In the genomic region with DNA sequence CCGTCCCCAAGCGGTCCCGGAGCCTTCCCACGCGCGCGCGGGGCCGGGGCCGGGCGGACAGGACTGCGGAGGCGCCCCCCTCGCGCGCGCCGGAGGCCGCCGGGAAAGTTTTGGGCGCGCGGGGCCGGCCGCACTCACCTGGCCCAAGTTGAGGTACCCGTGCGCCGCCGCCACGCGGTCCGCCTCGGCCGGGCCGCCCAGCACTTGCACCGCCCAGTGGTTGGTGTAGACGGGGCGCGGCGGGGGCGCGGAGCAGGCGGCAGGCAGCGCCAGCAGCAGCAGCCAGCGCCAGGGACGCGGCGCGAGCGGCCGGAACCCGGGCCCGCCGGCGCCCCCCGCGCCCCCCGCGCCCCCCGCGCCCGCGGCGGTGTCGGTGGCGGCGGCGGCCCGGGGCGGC, we compare ENCODE assay signal across 1 cellular context.
TF ChIP-seq lines count a peak whose summit lies in the region.

No MANE protein-coding gene starts in this region.

TF ChIP-seq in GM23338, 12 proteins besides CTCF, POLR2A, EP300 and RAD21 (continued from another document):
- TF ChIP-seq, protein P1, sequence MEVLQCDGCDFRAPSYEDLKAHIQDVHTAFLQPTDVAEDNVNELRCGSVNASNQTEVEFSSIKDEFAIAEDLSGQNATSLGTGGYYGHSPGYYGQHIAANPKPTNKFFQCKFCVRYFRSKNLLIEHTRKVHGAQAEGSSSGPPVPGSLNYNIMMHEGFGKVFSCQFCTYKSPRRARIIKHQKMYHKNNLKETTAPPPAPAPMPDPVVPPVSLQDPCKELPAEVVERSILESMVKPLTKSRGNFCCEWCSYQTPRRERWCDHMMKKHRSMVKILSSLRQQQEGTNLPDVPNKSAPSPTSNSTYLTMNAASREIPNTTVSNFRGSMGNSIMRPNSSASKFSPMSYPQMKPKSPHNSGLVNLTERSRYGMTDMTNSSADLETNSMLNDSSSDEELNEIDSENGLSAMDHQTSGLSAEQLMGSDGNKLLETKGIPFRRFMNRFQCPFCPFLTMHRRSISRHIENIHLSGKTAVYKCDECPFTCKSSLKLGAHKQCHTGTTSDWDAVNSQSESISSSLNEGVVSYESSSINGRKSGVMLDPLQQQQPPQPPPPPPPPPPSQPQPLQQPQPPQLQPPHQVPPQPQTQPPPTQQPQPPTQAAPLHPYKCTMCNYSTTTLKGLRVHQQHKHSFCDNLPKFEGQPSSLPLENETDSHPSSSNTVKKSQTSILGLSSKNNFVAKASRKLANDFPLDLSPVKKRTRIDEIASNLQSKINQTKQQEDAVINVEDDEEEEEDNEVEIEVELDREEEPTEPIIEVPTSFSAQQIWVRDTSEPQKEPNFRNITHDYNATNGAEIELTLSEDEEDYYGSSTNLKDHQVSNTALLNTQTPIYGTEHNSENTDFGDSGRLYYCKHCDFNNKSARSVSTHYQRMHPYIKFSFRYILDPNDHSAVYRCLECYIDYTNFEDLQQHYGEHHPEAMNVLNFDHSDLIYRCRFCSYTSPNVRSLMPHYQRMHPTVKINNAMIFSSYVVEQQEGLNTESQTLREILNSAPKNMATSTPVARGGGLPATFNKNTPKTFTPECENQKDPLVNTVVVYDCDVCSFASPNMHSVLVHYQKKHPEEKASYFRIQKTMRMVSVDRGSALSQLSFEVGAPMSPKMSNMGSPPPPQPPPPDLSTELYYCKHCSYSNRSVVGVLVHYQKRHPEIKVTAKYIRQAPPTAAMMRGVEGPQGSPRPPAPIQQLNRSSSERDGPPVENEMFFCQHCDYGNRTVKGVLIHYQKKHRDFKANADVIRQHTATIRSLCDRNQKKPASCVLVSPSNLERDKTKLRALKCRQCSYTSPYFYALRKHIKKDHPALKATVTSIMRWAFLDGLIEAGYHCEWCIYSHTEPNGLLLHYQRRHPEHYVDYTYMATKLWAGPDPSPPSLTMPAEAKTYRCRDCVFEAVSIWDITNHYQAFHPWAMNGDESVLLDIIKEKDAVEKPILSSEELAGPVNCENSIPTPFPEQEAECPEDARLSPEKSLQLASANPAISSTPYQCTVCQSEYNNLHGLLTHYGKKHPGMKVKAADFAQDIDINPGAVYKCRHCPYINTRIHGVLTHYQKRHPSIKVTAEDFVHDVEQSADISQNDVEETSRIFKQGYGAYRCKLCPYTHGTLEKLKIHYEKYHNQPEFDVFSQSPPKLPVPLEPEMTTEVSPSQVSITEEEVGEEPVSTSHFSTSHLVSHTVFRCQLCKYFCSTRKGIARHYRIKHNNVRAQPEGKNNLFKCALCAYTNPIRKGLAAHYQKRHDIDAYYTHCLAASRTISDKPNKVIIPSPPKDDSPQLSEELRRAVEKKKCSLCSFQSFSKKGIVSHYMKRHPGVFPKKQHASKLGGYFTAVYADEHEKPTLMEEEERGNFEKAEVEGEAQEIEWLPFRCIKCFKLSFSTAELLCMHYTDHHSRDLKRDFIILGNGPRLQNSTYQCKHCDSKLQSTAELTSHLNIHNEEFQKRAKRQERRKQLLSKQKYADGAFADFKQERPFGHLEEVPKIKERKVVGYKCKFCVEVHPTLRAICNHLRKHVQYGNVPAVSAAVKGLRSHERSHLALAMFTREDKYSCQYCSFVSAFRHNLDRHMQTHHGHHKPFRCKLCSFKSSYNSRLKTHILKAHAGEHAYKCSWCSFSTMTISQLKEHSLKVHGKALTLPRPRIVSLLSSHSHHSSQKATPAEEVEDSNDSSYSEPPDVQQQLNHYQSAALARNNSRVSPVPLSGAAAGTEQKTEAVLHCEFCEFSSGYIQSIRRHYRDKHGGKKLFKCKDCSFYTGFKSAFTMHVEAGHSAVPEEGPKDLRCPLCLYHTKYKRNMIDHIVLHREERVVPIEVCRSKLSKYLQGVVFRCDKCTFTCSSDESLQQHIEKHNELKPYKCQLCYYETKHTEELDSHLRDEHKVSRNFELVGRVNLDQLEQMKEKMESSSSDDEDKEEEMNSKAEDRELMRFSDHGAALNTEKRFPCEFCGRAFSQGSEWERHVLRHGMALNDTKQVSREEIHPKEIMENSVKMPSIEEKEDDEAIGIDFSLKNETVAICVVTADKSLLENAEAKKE (CRISPR knock-in tag; IDR thresholded peaks at IDR 0.05) = no peak
- TF ChIP-seq CREB1 (CRISPR knock-in tag; IDR thresholded peaks at IDR 0.05; ENCODE audit: low read depth) (no peak), NANOG (IDR thresholded peaks at IDR 0.05; ENCODE audit: borderline replicate concordance) (no peak)
- TF ChIP-seq, protein P2, sequence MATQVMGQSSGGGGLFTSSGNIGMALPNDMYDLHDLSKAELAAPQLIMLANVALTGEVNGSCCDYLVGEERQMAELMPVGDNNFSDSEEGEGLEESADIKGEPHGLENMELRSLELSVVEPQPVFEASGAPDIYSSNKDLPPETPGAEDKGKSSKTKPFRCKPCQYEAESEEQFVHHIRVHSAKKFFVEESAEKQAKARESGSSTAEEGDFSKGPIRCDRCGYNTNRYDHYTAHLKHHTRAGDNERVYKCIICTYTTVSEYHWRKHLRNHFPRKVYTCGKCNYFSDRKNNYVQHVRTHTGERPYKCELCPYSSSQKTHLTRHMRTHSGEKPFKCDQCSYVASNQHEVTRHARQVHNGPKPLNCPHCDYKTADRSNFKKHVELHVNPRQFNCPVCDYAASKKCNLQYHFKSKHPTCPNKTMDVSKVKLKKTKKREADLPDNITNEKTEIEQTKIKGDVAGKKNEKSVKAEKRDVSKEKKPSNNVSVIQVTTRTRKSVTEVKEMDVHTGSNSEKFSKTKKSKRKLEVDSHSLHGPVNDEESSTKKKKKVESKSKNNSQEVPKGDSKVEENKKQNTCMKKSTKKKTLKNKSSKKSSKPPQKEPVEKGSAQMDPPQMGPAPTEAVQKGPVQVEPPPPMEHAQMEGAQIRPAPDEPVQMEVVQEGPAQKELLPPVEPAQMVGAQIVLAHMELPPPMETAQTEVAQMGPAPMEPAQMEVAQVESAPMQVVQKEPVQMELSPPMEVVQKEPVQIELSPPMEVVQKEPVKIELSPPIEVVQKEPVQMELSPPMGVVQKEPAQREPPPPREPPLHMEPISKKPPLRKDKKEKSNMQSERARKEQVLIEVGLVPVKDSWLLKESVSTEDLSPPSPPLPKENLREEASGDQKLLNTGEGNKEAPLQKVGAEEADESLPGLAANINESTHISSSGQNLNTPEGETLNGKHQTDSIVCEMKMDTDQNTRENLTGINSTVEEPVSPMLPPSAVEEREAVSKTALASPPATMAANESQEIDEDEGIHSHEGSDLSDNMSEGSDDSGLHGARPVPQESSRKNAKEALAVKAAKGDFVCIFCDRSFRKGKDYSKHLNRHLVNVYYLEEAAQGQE (IDR thresholded peaks at IDR 0.05; ENCODE audit: unreplicated experiment) = no peak
